In genomic region chr1:14913475-14914155, GRCh38 we compare ENCODE assay signal across 1 cellular context.
TF ChIP-seq lines count a peak whose summit lies in the region.

No MANE protein-coding gene starts in this region.

TF ChIP-seq in HepG2, 621 proteins besides CTCF, POLR2A, EP300 and RAD21 (continued from another document and continues in another):
- TF ChIP-seq ZHX2 (IDR thresholded peaks at IDR 0.05; ENCODE audit: low read depth): no peak
- no peak for TF ChIP-seq ZHX2 (CRISPR knock-in tag; IDR thresholded peaks at IDR 0.05; ENCODE audit: borderline replicate concordance)
- no peak for TF ChIP-seq ZSCAN29 (CRISPR knock-in tag; conservative IDR thresholded peaks at IDR 0.05)
- 0 out of 2 replicates have a peak, but pooled peaks have one; percentile 23 for TF ChIP-seq GATAD2A (CRISPR knock-in tag; IDR thresholded peaks at IDR 0.05)
- TF ChIP-seq LCORL (IDR thresholded peaks at IDR 0.05): no peak
- TF ChIP-seq LCORL (CRISPR knock-in tag; IDR thresholded peaks at IDR 0.05): no peak
- no peak for TF ChIP-seq KLF11 (CRISPR knock-in tag; IDR thresholded peaks at IDR 0.05)
- no peak for TF ChIP-seq SMAD1 (CRISPR knock-in tag; IDR thresholded peaks at IDR 0.05; ENCODE audit: borderline replicate concordance, low read depth)
- TF ChIP-seq, protein P1, sequence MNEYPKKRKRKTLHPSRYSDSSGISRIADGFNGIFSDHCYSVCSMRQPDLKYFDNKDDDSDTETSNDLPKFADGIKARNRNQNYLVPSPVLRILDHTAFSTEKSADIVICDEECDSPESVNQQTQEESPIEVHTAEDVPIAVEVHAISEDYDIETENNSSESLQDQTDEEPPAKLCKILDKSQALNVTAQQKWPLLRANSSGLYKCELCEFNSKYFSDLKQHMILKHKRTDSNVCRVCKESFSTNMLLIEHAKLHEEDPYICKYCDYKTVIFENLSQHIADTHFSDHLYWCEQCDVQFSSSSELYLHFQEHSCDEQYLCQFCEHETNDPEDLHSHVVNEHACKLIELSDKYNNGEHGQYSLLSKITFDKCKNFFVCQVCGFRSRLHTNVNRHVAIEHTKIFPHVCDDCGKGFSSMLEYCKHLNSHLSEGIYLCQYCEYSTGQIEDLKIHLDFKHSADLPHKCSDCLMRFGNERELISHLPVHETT (CRISPR knock-in tag; conservative IDR thresholded peaks at IDR 0.05): no peak
- TF ChIP-seq CEBPG (CRISPR knock-in tag; IDR thresholded peaks at IDR 0.05): peak; percentile 57; the same call in 1 of the 2 replicates
- TF ChIP-seq ZNF460 (CRISPR knock-in tag; IDR thresholded peaks at IDR 0.05; ENCODE audit: borderline replicate concordance): no peak
- TF ChIP-seq TAF1 (CRISPR knock-in tag; IDR thresholded peaks at IDR 0.05): no peak
- TF ChIP-seq ZNF263 (CRISPR knock-in tag; IDR thresholded peaks at IDR 0.05): 0 out of 2 replicates have a peak, but pooled peaks have one; percentile 32
- TF ChIP-seq, protein P2, sequence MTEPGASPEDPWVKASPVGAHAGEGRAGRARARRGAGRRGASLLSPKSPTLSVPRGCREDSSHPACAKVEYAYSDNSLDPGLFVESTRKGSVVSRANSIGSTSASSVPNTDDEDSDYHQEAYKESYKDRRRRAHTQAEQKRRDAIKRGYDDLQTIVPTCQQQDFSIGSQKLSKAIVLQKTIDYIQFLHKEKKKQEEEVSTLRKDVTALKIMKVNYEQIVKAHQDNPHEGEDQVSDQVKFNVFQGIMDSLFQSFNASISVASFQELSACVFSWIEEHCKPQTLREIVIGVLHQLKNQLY (CRISPR knock-in tag; IDR thresholded peaks at IDR 0.05): no peak
- TF ChIP-seq KAT2B (IDR thresholded peaks at IDR 0.05; ENCODE audit: borderline replicate concordance, low read depth, low read length): no peak
- no peak for TF ChIP-seq TOE1 (CRISPR knock-in tag; IDR thresholded peaks at IDR 0.05)
- no peak for TF ChIP-seq FLYWCH1 (CRISPR knock-in tag; IDR thresholded peaks at IDR 0.05)
- no peak for TF ChIP-seq TERF1 (CRISPR knock-in tag; IDR thresholded peaks at IDR 0.05)
- no peak for TF ChIP-seq ZSCAN31 (CRISPR knock-in tag; IDR thresholded peaks at IDR 0.05; ENCODE audit: low read depth)
- no peak for TF ChIP-seq ZNF704 (CRISPR knock-in tag; IDR thresholded peaks at IDR 0.05; ENCODE audit: borderline replicate concordance)
- TF ChIP-seq MIER2 (CRISPR knock-in tag; IDR thresholded peaks at IDR 0.05): no peak
- no peak for TF ChIP-seq SIN3B (IDR thresholded peaks at IDR 0.05; ENCODE audit: low read length)
- TF ChIP-seq TEF (CRISPR knock-in tag; IDR thresholded peaks at IDR 0.05): peak; percentile 53; the same call in 1 of the 2 replicates
- no peak for TF ChIP-seq NAIF1 (CRISPR knock-in tag; IDR thresholded peaks at IDR 0.05; ENCODE audit: borderline replicate concordance)
- TF ChIP-seq ZNF547 (CRISPR knock-in tag; IDR thresholded peaks at IDR 0.05): no peak
- no peak for TF ChIP-seq ELF3 (CRISPR knock-in tag; IDR thresholded peaks at IDR 0.05)
- TF ChIP-seq ZFP36L1 (CRISPR knock-in tag; IDR thresholded peaks at IDR 0.05): no peak
- TF ChIP-seq AKAP8 (CRISPR knock-in tag; IDR thresholded peaks at IDR 0.05): no peak
- no peak for TF ChIP-seq ZSCAN12 (CRISPR knock-in tag; IDR thresholded peaks at IDR 0.05)
- no peak for TF ChIP-seq KLF9 (CRISPR knock-in tag; IDR thresholded peaks at IDR 0.05; ENCODE audit: low read depth)
- no peak for TF ChIP-seq SP2 (CRISPR knock-in tag; IDR thresholded peaks at IDR 0.05)
- TF ChIP-seq ZMYM3 (CRISPR knock-in tag; IDR thresholded peaks at IDR 0.05): peak; percentile 64; the same call in 1 of the 2 replicates
- TF ChIP-seq ZKSCAN8 (CRISPR knock-in tag; IDR thresholded peaks at IDR 0.05; ENCODE audit: borderline replicate concordance): no peak
- no peak for TF ChIP-seq ZNF496 (CRISPR knock-in tag; IDR thresholded peaks at IDR 0.05; ENCODE audit: insufficient replicate concordance)
- TF ChIP-seq ATF7 (IDR thresholded peaks at IDR 0.05): no peak
- TF ChIP-seq ATF7 (CRISPR knock-in tag; IDR thresholded peaks at IDR 0.05): no peak
- TF ChIP-seq, protein P3, sequence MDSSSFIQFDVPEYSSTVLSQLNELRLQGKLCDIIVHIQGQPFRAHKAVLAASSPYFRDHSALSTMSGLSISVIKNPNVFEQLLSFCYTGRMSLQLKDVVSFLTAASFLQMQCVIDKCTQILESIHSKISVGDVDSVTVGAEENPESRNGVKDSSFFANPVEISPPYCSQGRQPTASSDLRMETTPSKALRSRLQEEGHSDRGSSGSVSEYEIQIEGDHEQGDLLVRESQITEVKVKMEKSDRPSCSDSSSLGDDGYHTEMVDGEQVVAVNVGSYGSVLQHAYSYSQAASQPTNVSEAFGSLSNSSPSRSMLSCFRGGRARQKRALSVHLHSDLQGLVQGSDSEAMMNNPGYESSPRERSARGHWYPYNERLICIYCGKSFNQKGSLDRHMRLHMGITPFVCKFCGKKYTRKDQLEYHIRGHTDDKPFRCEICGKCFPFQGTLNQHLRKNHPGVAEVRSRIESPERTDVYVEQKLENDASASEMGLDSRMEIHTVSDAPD (CRISPR knock-in tag; IDR thresholded peaks at IDR 0.05): no peak
- no peak for TF ChIP-seq GRHL1 (CRISPR knock-in tag; conservative IDR thresholded peaks at IDR 0.05)
- TF ChIP-seq SOX5 (CRISPR knock-in tag; IDR thresholded peaks at IDR 0.05; ENCODE audit: borderline replicate concordance): no peak
- TF ChIP-seq MED8 (CRISPR knock-in tag; IDR thresholded peaks at IDR 0.05; ENCODE audit: insufficient replicate concordance): no peak
- no peak for TF ChIP-seq YEATS2 (CRISPR knock-in tag; IDR thresholded peaks at IDR 0.05; ENCODE audit: borderline replicate concordance)
- TF ChIP-seq CEBPB (IDR thresholded peaks at IDR 0.05; ENCODE audit: borderline replicate concordance, low read depth, low read length): peak; percentile 21; the same call in 1 of the 2 replicates
- TF ChIP-seq SALL1 (CRISPR knock-in tag; IDR thresholded peaks at IDR 0.05): peak; percentile 55
- no peak for TF ChIP-seq TGIF2 (CRISPR knock-in tag; IDR thresholded peaks at IDR 0.05)
- TF ChIP-seq MATR3 (CRISPR knock-in tag; IDR thresholded peaks at IDR 0.05): no peak
- TF ChIP-seq ARHGAP35 (CRISPR knock-in tag; IDR thresholded peaks at IDR 0.05; ENCODE audit: borderline replicate concordance): no peak
- TF ChIP-seq FOXC1 (CRISPR knock-in tag; IDR thresholded peaks at IDR 0.05; ENCODE audit: borderline replicate concordance): no peak
- TF ChIP-seq ZNF280B (CRISPR knock-in tag; IDR thresholded peaks at IDR 0.05; ENCODE audit: borderline replicate concordance): no peak
- TF ChIP-seq ZNF10 (CRISPR knock-in tag; IDR thresholded peaks at IDR 0.05; ENCODE audit: borderline replicate concordance, low read depth): no peak
- TF ChIP-seq, protein P4, sequence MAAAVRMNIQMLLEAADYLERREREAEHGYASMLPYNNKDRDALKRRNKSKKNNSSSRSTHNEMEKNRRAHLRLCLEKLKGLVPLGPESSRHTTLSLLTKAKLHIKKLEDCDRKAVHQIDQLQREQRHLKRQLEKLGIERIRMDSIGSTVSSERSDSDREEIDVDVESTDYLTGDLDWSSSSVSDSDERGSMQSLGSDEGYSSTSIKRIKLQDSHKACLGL (CRISPR knock-in tag; IDR thresholded peaks at IDR 0.05): no peak
- no peak for TF ChIP-seq ZNF619 (CRISPR knock-in tag; IDR thresholded peaks at IDR 0.05)
- TF ChIP-seq HDAC2 (CRISPR knock-in tag; IDR thresholded peaks at IDR 0.05): peak; percentile 54; the same call in 1 of the 2 replicates
- TF ChIP-seq U2AF1 (optimal IDR thresholded peaks at IDR 0.05; ENCODE audit: low read depth, low read length): no peak
- no peak for TF ChIP-seq ZBTB1 (CRISPR knock-in tag; IDR thresholded peaks at IDR 0.05; ENCODE audit: borderline replicate concordance)
- TF ChIP-seq, protein P5, sequence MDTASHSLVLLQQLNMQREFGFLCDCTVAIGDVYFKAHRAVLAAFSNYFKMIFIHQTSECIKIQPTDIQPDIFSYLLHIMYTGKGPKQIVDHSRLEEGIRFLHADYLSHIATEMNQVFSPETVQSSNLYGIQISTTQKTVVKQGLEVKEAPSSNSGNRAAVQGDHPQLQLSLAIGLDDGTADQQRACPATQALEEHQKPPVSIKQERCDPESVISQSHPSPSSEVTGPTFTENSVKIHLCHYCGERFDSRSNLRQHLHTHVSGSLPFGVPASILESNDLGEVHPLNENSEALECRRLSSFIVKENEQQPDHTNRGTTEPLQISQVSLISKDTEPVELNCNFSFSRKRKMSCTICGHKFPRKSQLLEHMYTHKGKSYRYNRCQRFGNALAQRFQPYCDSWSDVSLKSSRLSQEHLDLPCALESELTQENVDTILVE (CRISPR knock-in tag; IDR thresholded peaks at IDR 0.05): no peak
- no peak for TF ChIP-seq HES4 (CRISPR knock-in tag; IDR thresholded peaks at IDR 0.05; ENCODE audit: borderline replicate concordance)
